Comparison of ENCODE assay signal across 1 cellular context in genomic region chr17:44889003-44889402, GRCh38.
TF ChIP-seq lines count a peak whose summit lies in the region.

No MANE protein-coding gene starts in this region.

TF ChIP-seq in HepG2, 621 proteins besides CTCF, POLR2A, EP300 and RAD21 (continues in another document):
- TF ChIP-seq ZNF644 (CRISPR knock-in tag; IDR thresholded peaks at IDR 0.05; ENCODE audit: low read depth) = 0 out of 2 replicates have a peak, but pooled peaks have one; percentile 41
- TF ChIP-seq ZNF570 (CRISPR knock-in tag; IDR thresholded peaks at IDR 0.05; ENCODE audit: borderline replicate concordance) = no peak
- no peak for TF ChIP-seq NFAT5 (CRISPR knock-in tag; IDR thresholded peaks at IDR 0.05)
- TF ChIP-seq ZNF331 (CRISPR knock-in tag; IDR thresholded peaks at IDR 0.05) = 0 out of 2 replicates have a peak, but pooled peaks have one; percentile 12
- TF ChIP-seq ZNF816 (CRISPR knock-in tag; IDR thresholded peaks at IDR 0.05; ENCODE audit: borderline replicate concordance) = 0 out of 2 replicates have a peak, but pooled peaks have one; percentile 33
- no peak for TF ChIP-seq PHF20 (CRISPR knock-in tag; IDR thresholded peaks at IDR 0.05)
- no peak for TF ChIP-seq TBP (CRISPR knock-in tag; IDR thresholded peaks at IDR 0.05)
- TF ChIP-seq HNF4A (CRISPR knock-in tag; IDR thresholded peaks at IDR 0.05) = peak; percentile 40; the same call in 1 of the 2 replicates
- TF ChIP-seq SMAD3 (CRISPR knock-in tag; IDR thresholded peaks at IDR 0.05) = 0 out of 2 replicates have a peak, but pooled peaks have one; percentile 31
- no peak for TF ChIP-seq ZFP36 (IDR thresholded peaks at IDR 0.05; ENCODE audit: borderline replicate concordance, low read depth, low read length, partially characterized antibody)
- no peak for TF ChIP-seq NAIF1 (CRISPR knock-in tag; IDR thresholded peaks at IDR 0.05; ENCODE audit: borderline replicate concordance)
- peak; percentile 32; the same call in 1 of the 2 replicates for TF ChIP-seq KAT8 (CRISPR knock-in tag; IDR thresholded peaks at IDR 0.05)
- TF ChIP-seq CEBPB (IDR thresholded peaks at IDR 0.05; ENCODE audit: borderline replicate concordance, low read depth, low read length) = peak; percentile 93
- TF ChIP-seq ZNF124 (CRISPR knock-in tag; IDR thresholded peaks at IDR 0.05) = peak; percentile 41; the same call in 1 of the 2 replicates
- peak; percentile 48; the same call in 1 of the 2 replicates for TF ChIP-seq ZNF574 (CRISPR knock-in tag; IDR thresholded peaks at IDR 0.05)
- TF ChIP-seq RXRA (CRISPR knock-in tag; IDR thresholded peaks at IDR 0.05) = peak; percentile 71; the same call in 1 of the 2 replicates
- TF ChIP-seq USF2 (IDR thresholded peaks at IDR 0.05; ENCODE audit: low read depth, low read length) = peak; percentile 57
- peak; percentile 71; the same call in 1 of the 2 replicates for TF ChIP-seq USF2 (CRISPR knock-in tag; IDR thresholded peaks at IDR 0.05; ENCODE audit: borderline replicate concordance)
- TF ChIP-seq NR2F1 (CRISPR knock-in tag; IDR thresholded peaks at IDR 0.05) = peak in 1 of 2 experiments; percentile 69; a peak in 2 of 4 replicates
- peak; percentile 43; the same call in 1 of the 2 replicates for TF ChIP-seq HDAC1 (CRISPR knock-in tag; IDR thresholded peaks at IDR 0.05)
- TF ChIP-seq ZNF256 (CRISPR knock-in tag; conservative IDR thresholded peaks at IDR 0.05) = no peak
- peak; percentile 54; the same call in 1 of the 2 replicates for TF ChIP-seq NR2C2 (CRISPR knock-in tag; IDR thresholded peaks at IDR 0.05; ENCODE audit: borderline replicate concordance)
- 0 out of 2 replicates have a peak, but pooled peaks have one; percentile 54 for TF ChIP-seq ZNF317 (CRISPR knock-in tag; IDR thresholded peaks at IDR 0.05)
- peak; percentile 43; the same call in 1 of the 2 replicates for TF ChIP-seq AHDC1 (CRISPR knock-in tag; IDR thresholded peaks at IDR 0.05; ENCODE audit: borderline replicate concordance)
- peak; percentile 97 for TF ChIP-seq ESRRA (CRISPR knock-in tag; IDR thresholded peaks at IDR 0.05; ENCODE audit: low read depth)
- no peak for TF ChIP-seq ZNF24 (IDR thresholded peaks at IDR 0.05)
- peak; percentile 91 for TF ChIP-seq TEAD3 (CRISPR knock-in tag; optimal IDR thresholded peaks at IDR 0.05; ENCODE audit: borderline replicate concordance)
- TF ChIP-seq ZKSCAN5 (CRISPR knock-in tag; IDR thresholded peaks at IDR 0.05) = no peak
- TF ChIP-seq FOXA3 (CRISPR knock-in tag; IDR thresholded peaks at IDR 0.05) = peak; percentile 33; the same call in 1 of the 2 replicates
- TF ChIP-seq HDAC2 (CRISPR knock-in tag; IDR thresholded peaks at IDR 0.05) = peak; percentile 72; the same call in 1 of the 2 replicates
- 0 out of 2 replicates have a peak, but pooled peaks have one; percentile 23 for TF ChIP-seq IKZF5 (CRISPR knock-in tag; IDR thresholded peaks at IDR 0.05)
- no peak for TF ChIP-seq KDM5B (CRISPR knock-in tag; IDR thresholded peaks at IDR 0.05; ENCODE audit: borderline replicate concordance)
- TF ChIP-seq TRAFD1 (CRISPR knock-in tag; IDR thresholded peaks at IDR 0.05; ENCODE audit: borderline replicate concordance) = 0 out of 2 replicates have a peak, but pooled peaks have one; percentile 46
- no peak for TF ChIP-seq ZNF362 (CRISPR knock-in tag; IDR thresholded peaks at IDR 0.05; ENCODE audit: borderline replicate concordance)
- peak; percentile 37; the same call in 1 of the 2 replicates for TF ChIP-seq FOSL2 (CRISPR knock-in tag; IDR thresholded peaks at IDR 0.05)
